ENCODE assay signal across 1 cellular context in genomic region chr14:31286456-31287293, GRCh38.
A peak's percentile ranks its signal among the peaks of the same experiment; 100 is the strongest.
TF ChIP-seq lines count a peak whose summit lies in the region.

No MANE protein-coding gene starts in this region.

TF ChIP-seq in HepG2, 621 proteins besides CTCF, POLR2A, EP300 and RAD21 (continued from another document and continues in another):
- TF ChIP-seq GMEB2 (CRISPR knock-in tag; IDR thresholded peaks at IDR 0.05; ENCODE audit: low read depth) (no peak), PCBP2 (optimal IDR thresholded peaks at IDR 0.05; ENCODE audit: low read depth, low read length, poor library complexity, severe bottlenecking) (no peak), ARID3A (IDR thresholded peaks at IDR 0.05; ENCODE audit: low read depth, low read length) (no peak), ELF3 (CRISPR knock-in tag; IDR thresholded peaks at IDR 0.05) (peak; percentile 71; the same call in 1 of the 2 replicates), HDAC1 (CRISPR knock-in tag; IDR thresholded peaks at IDR 0.05) (peak; percentile 70; the same call in 1 of the 2 replicates), NRL (CRISPR knock-in tag; IDR thresholded peaks at IDR 0.05; ENCODE audit: borderline replicate concordance) (peak; percentile 96), KLF9 (CRISPR knock-in tag; IDR thresholded peaks at IDR 0.05; ENCODE audit: low read depth) (peak; percentile 34; the same call in 1 of the 2 replicates), ATF5 (CRISPR knock-in tag; IDR thresholded peaks at IDR 0.05; ENCODE audit: low read depth) (0 out of 2 replicates have a peak, but pooled peaks have one; percentile 73), NR2F1 (CRISPR knock-in tag; IDR thresholded peaks at IDR 0.05) (no peak; a peak in 1 of 4 replicates), ZNF790 (CRISPR knock-in tag; IDR thresholded peaks at IDR 0.05; ENCODE audit: borderline replicate concordance) (peak; percentile 47; the same call in 1 of the 2 replicates), ZNF703 (CRISPR knock-in tag; IDR thresholded peaks at IDR 0.05; ENCODE audit: borderline replicate concordance) (no peak), ZSCAN20 (CRISPR knock-in tag; IDR thresholded peaks at IDR 0.05; ENCODE audit: borderline replicate concordance) (no peak), RBAK (CRISPR knock-in tag; IDR thresholded peaks at IDR 0.05) (no peak), SATB2 (CRISPR knock-in tag; IDR thresholded peaks at IDR 0.05) (no peak), ZNF329 (CRISPR knock-in tag; IDR thresholded peaks at IDR 0.05; ENCODE audit: low read depth) (peak; percentile 32; the same call in 1 of the 2 replicates), SYNCRIP (IDR thresholded peaks at IDR 0.05; ENCODE audit: insufficient read depth, low read depth, low read length) (no peak), SMC3 (IDR thresholded peaks at IDR 0.05; ENCODE audit: low read length) (peak; percentile 91), PRDM15 (CRISPR knock-in tag; IDR thresholded peaks at IDR 0.05) (no peak), TGIF2 (CRISPR knock-in tag; IDR thresholded peaks at IDR 0.05) (peak; percentile 85; the same call in 1 of the 2 replicates), MED13 (CRISPR knock-in tag; IDR thresholded peaks at IDR 0.05) (no peak), ZNF446 (CRISPR knock-in tag; IDR thresholded peaks at IDR 0.05) (0 out of 2 replicates have a peak, but pooled peaks have one; percentile 75), ZNF788 (CRISPR knock-in tag; IDR thresholded peaks at IDR 0.05; ENCODE audit: borderline replicate concordance) (peak; percentile 96), ZNF547 (CRISPR knock-in tag; IDR thresholded peaks at IDR 0.05) (peak; percentile 94), REL (CRISPR knock-in tag; conservative IDR thresholded peaks at IDR 0.05) (no peak), TFDP2 (CRISPR knock-in tag; IDR thresholded peaks at IDR 0.05) (peak; percentile 93), MATR3 (CRISPR knock-in tag; IDR thresholded peaks at IDR 0.05) (no peak), ZNF740 (CRISPR knock-in tag; IDR thresholded peaks at IDR 0.05) (peak; percentile 53; the same call in 1 of the 2 replicates), CSRNP2 (CRISPR knock-in tag; conservative IDR thresholded peaks at IDR 0.05; ENCODE audit: low read depth) (no peak), PPARG (CRISPR knock-in tag; conservative IDR thresholded peaks at IDR 0.05) (peak; percentile 86), REXO4 (CRISPR knock-in tag; IDR thresholded peaks at IDR 0.05; ENCODE audit: borderline replicate concordance) (no peak), RERE (CRISPR knock-in tag; IDR thresholded peaks at IDR 0.05; ENCODE audit: low read depth) (0 out of 2 replicates have a peak, but pooled peaks have one; percentile 26), ETS1 (CRISPR knock-in tag; IDR thresholded peaks at IDR 0.05) (peak; percentile 37; the same call in 1 of the 2 replicates), AHR (CRISPR knock-in tag; IDR thresholded peaks at IDR 0.05) (peak; percentile 91; the same call in 1 of the 2 replicates), GTF2F1 (IDR thresholded peaks at IDR 0.05; ENCODE audit: low read length) (no peak), ZNF17 (CRISPR knock-in tag; IDR thresholded peaks at IDR 0.05) (no peak), SNAPC2 (CRISPR knock-in tag; IDR thresholded peaks at IDR 0.05) (0 out of 2 replicates have a peak, but pooled peaks have one; percentile 89), ZNF510 (CRISPR knock-in tag; IDR thresholded peaks at IDR 0.05; ENCODE audit: low read depth) (0 out of 2 replicates have a peak, but pooled peaks have one; percentile 14), HNRNPL (IDR thresholded peaks at IDR 0.05; ENCODE audit: low read depth, low read length) (no peak), FOXP1 (IDR thresholded peaks at IDR 0.05) (no peak), FOXP1 (CRISPR knock-in tag; IDR thresholded peaks at IDR 0.05) (peak; percentile 12; the same call in 1 of the 2 replicates), ZNF674 (CRISPR knock-in tag; IDR thresholded peaks at IDR 0.05; ENCODE audit: low read depth) (0 out of 2 replicates have a peak, but pooled peaks have one; percentile 54), TEF (CRISPR knock-in tag; IDR thresholded peaks at IDR 0.05) (no peak), ZNF781 (CRISPR knock-in tag; IDR thresholded peaks at IDR 0.05; ENCODE audit: borderline replicate concordance, not compliant biosample characterization) (peak; percentile 69), TCF7L2 (IDR thresholded peaks at IDR 0.05; ENCODE audit: low read depth, low read length) (no peak), ZNF383 (CRISPR knock-in tag; IDR thresholded peaks at IDR 0.05; ENCODE audit: borderline replicate concordance) (no peak)
